22 cellular contexts compared by ENCODE assay signal in the genomic region with DNA sequence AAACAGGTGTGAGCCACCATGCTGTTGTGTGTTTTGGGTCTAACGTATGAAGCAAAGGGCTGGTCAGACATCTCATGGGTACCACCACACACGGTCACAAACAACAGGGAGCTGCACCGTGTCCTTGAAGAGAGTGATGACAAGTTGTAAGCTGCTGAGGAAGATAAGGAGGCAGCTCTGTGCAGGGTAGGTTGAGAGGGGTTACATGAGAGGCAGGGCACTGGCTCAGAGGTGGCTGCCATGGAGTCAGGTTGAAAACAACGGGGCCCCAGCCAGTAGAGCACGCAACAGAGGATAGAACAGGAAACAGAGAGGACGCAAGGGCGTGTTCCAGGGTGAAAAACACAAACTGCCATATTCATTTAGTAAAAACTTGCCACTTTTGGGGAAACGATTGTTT. TPM values are rescaled to one million over a fixed set of nuclear protein-coding genes. Genes with fewer than 3 reads are reported as not detected.
DNase-seq lines count a peak whose midpoint lies in the region; ATAC-seq lines count a peak whose summit lies in the region.
"Had no signal": no experiment of that assay in that cellular context is flagged by ENCODE, and none has a peak within 500 bp of the region (broad histone marks: within the 10 kb centered on the region; RNA-seq: fewer than 3 reads in every experiment).

No MANE protein-coding gene starts in this region.

- no peaks in the 10 kb centered on the region for H3K36me3 Mint-ChIP-seq in activated CD8-positive, alpha-beta memory T cell treated with anti-CD3 and anti-CD28 coated beads, Interleukin-2, amount 10 ng/mL, durations not matched to agents 7 days and 5 days
- no peaks in the 10 kb centered on the region for H3K36me3 Mint-ChIP-seq in T-helper 2 cell treated with Interferon-gamma antibody and Interleukin-4, amounts not matched to agents 5 μg/mL and 100 μg/mL, for 36 hours (ENCODE audit: low read depth)
- H3K36me3 Mint-ChIP-seq in effector memory CD8-positive, alpha-beta T cell (ENCODE audit: insufficient read depth): no peaks in the 10 kb centered on the region
- no peaks in the 10 kb centered on the region for H3K36me3 Mint-ChIP-seq in naive thymus-derived CD8-positive, alpha-beta T cell
- H3K36me3 Mint-ChIP-seq: mesothelial cell of epicardium; stimulated activated memory B cell treated with anti-CD40 and anti-IgM and Interleukin-4, amounts not matched to agents 10 μg/mL and 1 μg/mL and 100 μg/mL, for 72 hours had no signal

- no peak overlapping the region for H3K4me3 Mint-ChIP-seq in activated CD8-positive, alpha-beta memory T cell treated with anti-CD3 and anti-CD28 coated beads, Interleukin-2, amount 10 ng/mL, durations not matched to agents 7 days and 5 days
- H3K4me3 Mint-ChIP-seq in T-helper 2 cell treated with Interferon-gamma antibody and Interleukin-4, amounts not matched to agents 5 μg/mL and 100 μg/mL, for 36 hours: peak overlapping the region; percentile 61
- peak overlapping the region in 1 of 2 donors; percentile 33 for H3K4me3 Mint-ChIP-seq in effector memory CD8-positive, alpha-beta T cell
- H3K4me3 Mint-ChIP-seq in naive thymus-derived CD8-positive, alpha-beta T cell: peak overlapping the region in 4 of 10 donors; percentile 26 to 57 (median 52)
- H3K4me3 Mint-ChIP-seq: endodermal cell; mesothelial cell of epicardium; stimulated activated memory B cell treated with anti-CD40 and anti-IgM and Interleukin-4, amounts not matched to agents 10 μg/mL and 1 μg/mL and 100 μg/mL, for 72 hours had no signal

- DNase-seq in activated CD8-positive, alpha-beta memory T cell treated with anti-CD3 and anti-CD28 coated beads, Interleukin-2, amount 10 ng/mL, durations not matched to agents 7 days and 5 days: peak; percentile 50
- DNase-seq in activated CD8-positive, alpha-beta memory T cell treated with anti-CD3 and anti-CD28 coated beads, Interleukin-2, amount 50 U/mL, for 48 hours: no peak
- no peak for DNase-seq in T-helper 2 cell treated with Interferon-gamma antibody and Interleukin-4, amounts not matched to agents 5 μg/mL and 100 μg/mL, for 36 hours (ENCODE audit: low spot score)
- DNase-seq in effector memory CD8-positive, alpha-beta T cell: peak in 1 of 3 experiments; percentile 7
- DNase-seq in naive thymus-derived CD8-positive, alpha-beta T cell: peak in 5 of 10 donors; percentile 27 to 66 (median 55)
- DNase-seq in caudate nucleus (lab: John Stamatoyannopoulos, UW) (no peak), NCI-H2029 treated with DMSO at 0.1 percent for 48 hours (lab: John Stamatoyannopoulos, UW) (no peak)
- DNase-seq: activated CD4-positive, CD25-positive, alpha-beta regulatory T cell; DMS79 treated with DMSO at 0.1 percent for 48 hours; endodermal cell; H7; hypothalamus; NCI-H2171; NCI-H69; retina; stimulated activated CD4-positive, alpha-beta T cell treated with anti-CD3 and anti-CD28 coated beads, Interleukin-15, amount 100 ng/mL, for 24 hours; transverse colon had no signal

- CTCF ChIA-PET in activated CD8-positive, alpha-beta memory T cell treated with anti-CD3 and anti-CD28 coated beads, Interleukin-2, amount 10 ng/mL, durations not matched to agents 7 days and 5 days (lab: Charles Lee): interaction anchor here (0.7 to 4.4 kb wide), 12 partner anchors 10 to 210 kb away, joined by 3 to 47 read pairs (median 12); a partner anchor contains a TSS

- ATAC-seq in activated CD8-positive, alpha-beta memory T cell treated with anti-CD3 and anti-CD28 coated beads, Interleukin-2, amount 10 ng/mL, durations not matched to agents 7 days and 5 days: peak; percentile 46
- peak; percentile 46 for ATAC-seq in effector memory CD8-positive, alpha-beta T cell (replicated peaks)
- peak; percentile 80 to 99 for ATAC-seq in naive thymus-derived CD8-positive, alpha-beta T cell
- no peak for ATAC-seq in GM19452 (IDR thresholded peaks at IDR 0.05; ENCODE audit: unreplicated experiment)
- ATAC-seq: stimulated activated memory B cell treated with anti-CD40 and anti-IgM and Interleukin-4, amounts not matched to agents 10 μg/mL and 1 μg/mL and 100 μg/mL, for 72 hours had no signal

- no peak overlapping the region for H3K27ac ChIP-seq in caudate nucleus (ENCODE audit: low read depth, low read length)
- H3K27ac ChIP-seq: transverse colon had no signal

- peaks cover 4% of the 10 kb centered on the region for H3K27me3 Mint-ChIP-seq in activated CD8-positive, alpha-beta memory T cell treated with anti-CD3 and anti-CD28 coated beads, Interleukin-2, amount 10 ng/mL, durations not matched to agents 7 days and 5 days
- peaks cover 2% of the 10 kb centered on the region for H3K27me3 Mint-ChIP-seq in T-helper 2 cell treated with Interferon-gamma antibody and Interleukin-4, amounts not matched to agents 5 μg/mL and 100 μg/mL, for 36 hours (ENCODE audit: low read depth)
- H3K27me3 Mint-ChIP-seq in effector memory CD8-positive, alpha-beta T cell: peaks cover 0 to 9% of the 10 kb centered on the region in 2 donors
- peaks cover 0 to 6% (median 0%) of the 10 kb centered on the region in 5 donors for H3K27me3 Mint-ChIP-seq in naive thymus-derived CD8-positive, alpha-beta T cell

- H3K9me3 Mint-ChIP-seq in activated CD8-positive, alpha-beta memory T cell treated with anti-CD3 and anti-CD28 coated beads, Interleukin-2, amount 10 ng/mL, durations not matched to agents 7 days and 5 days (ENCODE audit: low read depth): no peaks in the 10 kb centered on the region
- no peaks in the 10 kb centered on the region for H3K9me3 Mint-ChIP-seq in T-helper 2 cell treated with Interferon-gamma antibody and Interleukin-4, amounts not matched to agents 5 μg/mL and 100 μg/mL, for 36 hours
- H3K9me3 Mint-ChIP-seq in effector memory CD8-positive, alpha-beta T cell: no peaks in the 10 kb centered on the region
- H3K9me3 Mint-ChIP-seq in naive thymus-derived CD8-positive, alpha-beta T cell: no peaks in the 10 kb centered on the region
- H3K9me3 Mint-ChIP-seq: endodermal cell; mesothelial cell of epicardium; stimulated activated memory B cell treated with anti-CD40 and anti-IgM and Interleukin-4, amounts not matched to agents 10 μg/mL and 1 μg/mL and 100 μg/mL, for 72 hours had no signal

- peaks cover 10% of the 10 kb centered on the region for H3K4me1 Mint-ChIP-seq in activated CD8-positive, alpha-beta memory T cell treated with anti-CD3 and anti-CD28 coated beads, Interleukin-2, amount 10 ng/mL, durations not matched to agents 7 days and 5 days
- H3K4me1 Mint-ChIP-seq in T-helper 2 cell treated with Interferon-gamma antibody and Interleukin-4, amounts not matched to agents 5 μg/mL and 100 μg/mL, for 36 hours (ENCODE audit: low read depth): peaks cover 10% of the 10 kb centered on the region
- H3K4me1 Mint-ChIP-seq in effector memory CD8-positive, alpha-beta T cell (ENCODE audit: low read depth in 2 of 2): peaks cover 8 to 10% of the 10 kb centered on the region in 2 donors
- H3K4me1 Mint-ChIP-seq in naive thymus-derived CD8-positive, alpha-beta T cell: peaks cover 5 to 14% (median 13%) of the 10 kb centered on the region in 4 donors
- H3K4me1 Mint-ChIP-seq: endodermal cell, mesothelial cell of epicardium had no signal

- no peak overlapping the region for H3K27ac Mint-ChIP-seq in activated CD8-positive, alpha-beta memory T cell treated with anti-CD3 and anti-CD28 coated beads, Interleukin-2, amount 10 ng/mL, durations not matched to agents 7 days and 5 days
- H3K27ac Mint-ChIP-seq in T-helper 2 cell treated with Interferon-gamma antibody and Interleukin-4, amounts not matched to agents 5 μg/mL and 100 μg/mL, for 36 hours: peak overlapping the region; percentile 87
- H3K27ac Mint-ChIP-seq in effector memory CD8-positive, alpha-beta T cell: no peak overlapping the region
- peak overlapping the region in 3 of 10 donors; percentile 37 to 89 (median 82) for H3K27ac Mint-ChIP-seq in naive thymus-derived CD8-positive, alpha-beta T cell
- H3K27ac Mint-ChIP-seq: endodermal cell; mesothelial cell of epicardium; stimulated activated memory B cell treated with anti-CD40 and anti-IgM and Interleukin-4, amounts not matched to agents 10 μg/mL and 1 μg/mL and 100 μg/mL, for 72 hours had no signal

- POLR2A ChIA-PET in naive thymus-derived CD8-positive, alpha-beta T cell (lab: Charles Lee): interaction anchor here (1.3 to 1.4 kb wide), 3 partner anchors 38 to 209 kb away, joined by 3 read pairs; no protein-coding TSS in a partner anchor

RNA-seq across cellular contexts. Expression of a gene that starts 52.2 kb away (rescaled TPM):
- total RNA-seq in activated CD8-positive, alpha-beta memory T cell treated with anti-CD3 and anti-CD28 coated beads, Interleukin-2, amount 10 ng/mL, durations not matched to agents 7 days and 5 days: under 1 TPM; 0.12 to 0.35 TPM
- total RNA-seq in naive thymus-derived CD8-positive, alpha-beta T cell: not detected
- polyA plus RNA-seq in naive thymus-derived CD8-positive, alpha-beta T cell: under 1 TPM in 1 of 3 donors, not detected in 2; 0.14 TPM
- total RNA-seq: endodermal cell, H7, kidney epithelial cell, LHCN-M2, mesothelial cell of epicardium had no signal
